In the genomic region with DNA sequence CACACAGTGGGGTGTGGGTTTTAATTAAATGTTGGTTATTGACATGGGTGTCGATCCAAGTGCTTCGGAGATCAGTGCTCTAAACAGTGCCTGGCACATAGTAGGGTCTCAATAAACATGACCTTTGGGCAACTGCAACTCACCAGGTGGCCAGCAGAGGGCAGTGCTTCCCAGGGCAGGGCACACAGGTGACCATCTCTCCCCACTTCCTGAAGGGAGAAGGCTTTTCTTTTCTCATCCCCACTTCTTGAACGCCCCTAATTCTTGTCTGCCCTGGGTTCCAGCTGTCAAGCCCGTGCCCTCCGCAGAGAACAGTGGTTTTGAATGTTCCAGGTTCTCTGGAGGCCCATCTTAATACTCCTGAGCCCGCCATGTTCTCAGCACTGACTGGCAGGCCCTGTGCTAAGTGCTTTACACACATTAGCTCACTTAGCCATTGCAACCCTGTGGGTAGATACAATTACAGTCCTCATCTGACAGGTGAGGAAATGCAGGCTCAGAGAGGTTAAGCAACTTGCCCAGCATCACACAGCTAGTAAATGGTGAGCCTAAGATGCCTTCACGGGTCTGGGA, we compare ENCODE assay signal across 8 cellular contexts. TPM values are rescaled to one million over a fixed set of nuclear protein-coding genes. Genes with fewer than 3 reads are reported as not detected.
DNase-seq lines count a peak whose midpoint lies in the region; ATAC-seq, FAIRE-seq and TF ChIP-seq lines count a peak whose summit lies in the region.

No MANE protein-coding gene starts in this region.

- no peak overlapping the region for H3K27ac ChIP-seq in VCaP
- no peak overlapping the region for H3K27ac ChIP-seq in right lobe of liver

- DNase-seq in CD1c-positive myeloid dendritic cell (ENCODE audit: extremely low spot score), result peak; percentile 65
- peak; percentile 60 for DNase-seq in HK-2 (ENCODE audit: unreplicated experiment)
- DNase-seq in MCF 10A (ENCODE audit: unreplicated experiment), result peak; percentile 64
- peak in 1 of 3 donors; percentile 53 for DNase-seq in right lobe of liver
- DNase-seq in stimulated activated CD8-positive, alpha-beta memory T cell treated with anti-CD3 and anti-CD28 coated beads, Interleukin-7, amount 100 ng/mL, for 1 hour (ENCODE audit: low read depth in 2 of 2), result peak; percentile 45 to 62
- DNase-seq in NCI-H2029 (lab: John Stamatoyannopoulos, UW), result no peak
- no peak for DNase-seq in frontal cortex (ENCODE audit: low spot score in 2 of 2)

- H3K27me3 Mint-ChIP-seq in MCF 10A (ENCODE audit: insufficient read depth, unreplicated experiment), result peaks cover 17% of the 10 kb centered on the region

- no peak for TF ChIP-seq POLR2A in right lobe of liver (IDR thresholded peaks at IDR 0.05)

- H3K9me3 Mint-ChIP-seq in MCF 10A (ENCODE audit: unreplicated experiment), result no peaks in the 10 kb centered on the region

- TF ChIP-seq CTCF in VCaP (conservative IDR thresholded peaks at IDR 0.05) (peak; percentile 89), MCF 10A (IDR thresholded peaks at IDR 0.05; ENCODE audit: unreplicated experiment) (peak; percentile 99), right lobe of liver (IDR thresholded peaks at IDR 0.05) (peak; percentile 91 to 95 (median 92))

- 39% methylated on average over 6 of the region's 7 CpGs for WGBS in right lobe of liver (ENCODE audit: insufficient coverage, low coverage, low lambda C conversion rate, missing lambda C conversion rate)

- H3K36me3 ChIP-seq in right lobe of liver, result no peaks in the 10 kb centered on the region

- H3K36me3 Mint-ChIP-seq in MCF 10A (ENCODE audit: insufficient read depth, unreplicated experiment), result no peaks in the 10 kb centered on the region

- H3K27me3 ChIP-seq in right lobe of liver, result no peaks in the 10 kb centered on the region

- BruUV-seq in MCF 10A (replicated peaks; lab: Mats Ljungman, UMichigan), result no TSS peak

- intact Hi-C loops in MCF 10A (cut with micrococcal nuclease), result loop anchor here (1.0 kb wide), 5 partner anchors 17 to 95 kb away; no protein-coding TSS in a partner anchor
- intact Hi-C loops in right lobe of liver (cut with DNase I), result loop anchor here in 1 of 2 donors (5.0 kb wide), 1 partner anchor 35 kb away; no protein-coding TSS in a partner anchor

- H3K9me3 ChIP-seq in right lobe of liver, result no peaks in the 10 kb centered on the region

- H3K4me3 ChIP-seq in right lobe of liver, result no peak overlapping the region

- no peak overlapping the region for H3K27ac Mint-ChIP-seq in MCF 10A (ENCODE audit: low read depth, unreplicated experiment)

- H3K4me3 Mint-ChIP-seq in MCF 10A (ENCODE audit: unreplicated experiment), result no peak overlapping the region

- no peak for FAIRE-seq in frontal cortex (lab: Jason Lieb, UNC)

- CTCF ChIA-PET in MCF 10A (lab: Yijun Ruan, JAX), result interaction anchor here (0.6 to 7.8 kb wide), 51 partner anchors 14 to 1217 kb away, joined by 3 to 843 read pairs (median 4); partner anchors contain the start of genes ENDOU, HDAC7, RAPGEF3 and SLC48A1

- POLR2A ChIA-PET in MCF 10A (lab: Yijun Ruan, JAX), result interaction anchor here (0.6 to 4.9 kb wide), 12 partner anchors 9 to 97 kb away, joined by 3 to 38 read pairs (median 4); partner anchors contain the start of genes RPAP3 and SLC48A1

- H3K4me1 Mint-ChIP-seq in MCF 10A (ENCODE audit: insufficient read depth, unreplicated experiment), result peaks cover 9% of the 10 kb centered on the region

- peak; percentile 9 to 46 (median 44) for ATAC-seq in right lobe of liver

- peaks cover 0 to 5% (median 5%) of the 10 kb centered on the region in 4 donors for H3K4me1 ChIP-seq in right lobe of liver

RNA-seq across cellular contexts. Expression of gene RAPGEF3, which starts 16.3 kb away (rescaled TPM):
- total RNA-seq in MCF 10A (2022) (1.4 and 3.4 TPM in 2 replicates), right lobe of liver (1 to 10 TPM in 5 of 6 experiments, under 1 TPM in 1; 0.81 to 4.6 (median 2.6) TPM), frontal cortex (7.7 TPM)

RNA-seq across cellular contexts. Expression of gene ENDOU, which starts 17.0 kb away (rescaled TPM):
- total RNA-seq in MCF 10A (2022) (not detected in 2 replicates), right lobe of liver (not detected), frontal cortex (not detected)

RNA-seq across cellular contexts. Expression of gene SLC48A1, which starts 30.7 kb away (rescaled TPM):
- total RNA-seq in MCF 10A (2022), result 19.4 and 20.2 TPM in 2 replicates
- total RNA-seq in right lobe of liver, result 10 to 100 TPM; 12.4 to 20.4 (median 18.0) TPM
- 8.6 TPM for total RNA-seq in frontal cortex

RNA-seq across cellular contexts. Expression of gene RPAP3, which starts 36.5 kb away (rescaled TPM):
- total RNA-seq in MCF 10A (2022) (16.2 and 22.5 TPM in 2 replicates), right lobe of liver (10 to 100 TPM in 3 of 6 experiments, 1 to 10 TPM in 3; 6.9 to 13.2 (median 10.4) TPM), frontal cortex (23.6 TPM)

Comparison
In these comparisons a context has a peak if more than half of its experiments do, and no peak if none do; other contexts are left out.
1. DNase-seq: peak in CD1c-positive myeloid dendritic cell (single experiment), HK-2 (single experiment), MCF 10A (single experiment) and stimulated activated CD8-positive, alpha-beta memory T cell treated with anti-CD3 and anti-CD28 coated beads, Interleukin-7, amount 100 ng/mL, for 1 hour (2 of 2); none in NCI-H2029 (single experiment) and frontal cortex (0 of 2).
2. Peak in every context shown above with its lines, with median percentiles within 50 percentile points of each other: CTCF ChIP-seq.